Comparison of ENCODE assay signal across 15 cellular contexts in genomic region chr5:172129174-172129764, GRCh38. TPM values are rescaled to one million over a fixed set of nuclear protein-coding genes. Genes with fewer than 3 reads are reported as not detected.
DNase-seq lines count a peak whose midpoint lies in the region; ATAC-seq and TF ChIP-seq lines count a peak whose summit lies in the region.
"Had no signal": no experiment of that assay in that cellular context is flagged by ENCODE, and none has a peak within 500 bp of the region (broad histone marks: within the 10 kb centered on the region; RNA-seq: fewer than 3 reads in every experiment).

No MANE protein-coding gene starts in this region.

- TF ChIP-seq CTCF in endothelial cell (IDR thresholded peaks at IDR 0.05; ENCODE audit: unreplicated experiment), result no peak

- H3K27ac Mint-ChIP-seq in activated T-cell treated with anti-CD3 and anti-CD28 coated beads, Interleukin-2, amount 50 U/mL, for 72 hours, result peak overlapping the region; percentile 36
- H3K27ac Mint-ChIP-seq in T-cell, result peak overlapping the region; percentile 13 to 84
- H3K27ac Mint-ChIP-seq in endothelial cell (ENCODE audit: unreplicated experiment), result no peak overlapping the region
- H3K27ac Mint-ChIP-seq in stimulated activated memory B cell treated with anti-CD40 and anti-IgM and Interleukin-4, amounts not matched to agents 10 μg/mL and 1 μg/mL and 100 μg/mL, for 72 hours, result peak overlapping the region; percentile 53

- H3K36me3 Mint-ChIP-seq in activated T-cell treated with anti-CD3 and anti-CD28 coated beads, Interleukin-2, amount 50 U/mL, for 72 hours (ENCODE audit: insufficient read depth in 2 of 2), result peaks cover 14 to 36% of the 10 kb centered on the region in 2 donors
- H3K36me3 Mint-ChIP-seq in T-cell, result peaks cover 45% of the 10 kb centered on the region
- peaks cover 36% of the 10 kb centered on the region for H3K36me3 Mint-ChIP-seq in endothelial cell (ENCODE audit: low read depth, unreplicated experiment)
- H3K36me3 Mint-ChIP-seq in stimulated activated memory B cell treated with anti-CD40 and anti-IgM and Interleukin-4, amounts not matched to agents 10 μg/mL and 1 μg/mL and 100 μg/mL, for 72 hours, result peaks cover 65% of the 10 kb centered on the region

- no peak for DNase-seq in activated T-cell treated with anti-CD3 and anti-CD28 coated beads, Interleukin-2, amount 50 U/mL, for 72 hours
- DNase-seq in activated T-cell treated with anti-CD3 and anti-CD28 coated beads for 4 hours, result no peak
- DNase-seq in T-cell, result no peak
- DNase-seq in endothelial cell (ENCODE audit: low spot score), result no peak
- DNase-seq in germinal center (ENCODE audit: low spot score), result no peak
- DNase-seq in GDM1 (lab: John Stamatoyannopoulos, UW), result no peak
- DNase-seq: DMS53, esophagus squamous epithelium, hypothalamus, NCI-H1048, nephron progenitor cell, retina, SIG-M5 had no signal

- H3K4me3 Mint-ChIP-seq in activated T-cell treated with anti-CD3 and anti-CD28 coated beads, Interleukin-2, amount 50 U/mL, for 72 hours, result no peak overlapping the region
- no peak overlapping the region for H3K4me3 Mint-ChIP-seq in T-cell
- peak overlapping the region; percentile 47 for H3K4me3 Mint-ChIP-seq in endothelial cell (ENCODE audit: unreplicated experiment)
- H3K4me3 Mint-ChIP-seq in stimulated activated memory B cell treated with anti-CD40 and anti-IgM and Interleukin-4, amounts not matched to agents 10 μg/mL and 1 μg/mL and 100 μg/mL, for 72 hours, result no peak overlapping the region
- H3K4me3 Mint-ChIP-seq: nephron progenitor cell had no signal

- H3K9me3 Mint-ChIP-seq in activated T-cell treated with anti-CD3 and anti-CD28 coated beads, Interleukin-2, amount 50 U/mL, for 72 hours, result peaks cover 0 to 3% of the 10 kb centered on the region in 2 donors
- H3K9me3 Mint-ChIP-seq in T-cell (no peaks in the 10 kb centered on the region), endothelial cell (ENCODE audit: unreplicated experiment) (no peaks in the 10 kb centered on the region)
- H3K9me3 Mint-ChIP-seq in stimulated activated memory B cell treated with anti-CD40 and anti-IgM and Interleukin-4, amounts not matched to agents 10 μg/mL and 1 μg/mL and 100 μg/mL, for 72 hours, result no peaks in the 10 kb centered on the region

- no peak for ATAC-seq in activated T-cell treated with anti-CD3 and anti-CD28 coated beads, Interleukin-2, amount 50 U/mL, for 72 hours (replicated peaks in 1 of 2)
- ATAC-seq in T-cell (replicated peaks in 1 of 4), result no peak
- ATAC-seq in stimulated activated memory B cell treated with anti-CD40 and anti-IgM and Interleukin-4, amounts not matched to agents 10 μg/mL and 1 μg/mL and 100 μg/mL, for 72 hours, result no peak
- no peak for ATAC-seq in GM21423 (IDR thresholded peaks at IDR 0.05; ENCODE audit: unreplicated experiment)

- POLR2A ChIA-PET in T-cell (lab: Charles Lee), result no interaction called here

- peaks cover 55% of the 10 kb centered on the region for H3K4me1 Mint-ChIP-seq in activated T-cell treated with anti-CD3 and anti-CD28 coated beads, Interleukin-2, amount 50 U/mL, for 72 hours (ENCODE audit: low read depth)
- H3K4me1 Mint-ChIP-seq in T-cell, result peaks cover 44 to 81% (median 68%) of the 10 kb centered on the region in 3 donors
- H3K4me1 Mint-ChIP-seq in endothelial cell (ENCODE audit: unreplicated experiment), result peaks cover 17% of the 10 kb centered on the region
- H3K4me1 Mint-ChIP-seq in stimulated activated memory B cell treated with anti-CD40 and anti-IgM and Interleukin-4, amounts not matched to agents 10 μg/mL and 1 μg/mL and 100 μg/mL, for 72 hours, result peaks cover 59% of the 10 kb centered on the region
- H3K4me1 Mint-ChIP-seq: nephron progenitor cell had no signal

- CTCF ChIA-PET in T-cell (lab: Charles Lee), result interaction anchor here in 1 of 2 donors (0.7 to 1.2 kb wide), 2 partner anchors 18 to 22 kb away, joined by 3 to 4 read pairs; no protein-coding TSS in a partner anchor

- H3K27me3 Mint-ChIP-seq in activated T-cell treated with anti-CD3 and anti-CD28 coated beads, Interleukin-2, amount 50 U/mL, for 72 hours (ENCODE audit: low read depth), result no peaks in the 10 kb centered on the region
- no peaks in the 10 kb centered on the region for H3K27me3 Mint-ChIP-seq in T-cell
- peaks cover 3% of the 10 kb centered on the region for H3K27me3 Mint-ChIP-seq in endothelial cell (ENCODE audit: unreplicated experiment)
- no peaks in the 10 kb centered on the region for H3K27me3 Mint-ChIP-seq in stimulated activated memory B cell treated with anti-CD40 and anti-IgM and Interleukin-4, amounts not matched to agents 10 μg/mL and 1 μg/mL and 100 μg/mL, for 72 hours

RNA-seq across cellular contexts. Expression of gene STK10, which starts 58.8 kb away (rescaled TPM):
- total RNA-seq in activated T-cell treated with anti-CD3 and anti-CD28 coated beads, Interleukin-2, amount 50 U/mL, for 72 hours, result 100 to 1,000 TPM; 126 to 134 TPM
- total RNA-seq in T-cell (100 to 1,000 TPM; 305 to 437 (median 331) TPM), endothelial cell (ENCODE audit: unreplicated experiment) (69.3 TPM)
